Comparison of ENCODE assay signal across 3 cellular contexts in genomic region chr5:34857894-34858293, GRCh38.
TF ChIP-seq lines count a peak whose summit lies in the region.

No MANE protein-coding gene starts in this region.

TF ChIP-seq in A549, 52 proteins besides CTCF, POLR2A, EP300 and RAD21:
- TF ChIP-seq BHLHE40 (IDR thresholded peaks at IDR 0.05; ENCODE audit: low read depth, low read length), result no peak
- peak; percentile 72 for TF ChIP-seq MAFK (IDR thresholded peaks at IDR 0.05; ENCODE audit: partially characterized antibody)

TF ChIP-seq in IMR-90, 13 proteins besides CTCF, POLR2A, EP300 and RAD21:
- TF ChIP-seq MAFK (IDR thresholded peaks at IDR 0.05; ENCODE audit: low read depth, low read length) (peak; percentile 46), CEBPB (IDR thresholded peaks at IDR 0.05; ENCODE audit: low read depth, low read length) (no peak)

TF ChIP-seq in K562, 482 proteins besides CTCF, POLR2A, EP300 and RAD21:
- TF ChIP-seq MAFF (IDR thresholded peaks at IDR 0.05; ENCODE audit: low read length) (peak; percentile 54), HMGN3 (IDR thresholded peaks at IDR 0.05; ENCODE audit: borderline replicate concordance, extremely low read depth, insufficient read length, low read depth, low read length) (no peak), MAFG (tag; conservative IDR thresholded peaks at IDR 0.05) (peak; percentile 63), C11orf30 (IDR thresholded peaks at IDR 0.05; ENCODE audit: low read depth) (peak; percentile 76; the same call in 1 of the 2 replicates), MAFK (IDR thresholded peaks at IDR 0.05; ENCODE audit: low read length) (peak; percentile 43), ZNF316 (IDR thresholded peaks at IDR 0.05) (peak; percentile 82), LCOR (CRISPR knock-in tag; IDR thresholded peaks at IDR 0.05) (no peak)
TF ChIP-seq in K562: peak in this region for 5.
